Comparison of ENCODE assay signal across 5 cellular contexts in the genomic region with DNA sequence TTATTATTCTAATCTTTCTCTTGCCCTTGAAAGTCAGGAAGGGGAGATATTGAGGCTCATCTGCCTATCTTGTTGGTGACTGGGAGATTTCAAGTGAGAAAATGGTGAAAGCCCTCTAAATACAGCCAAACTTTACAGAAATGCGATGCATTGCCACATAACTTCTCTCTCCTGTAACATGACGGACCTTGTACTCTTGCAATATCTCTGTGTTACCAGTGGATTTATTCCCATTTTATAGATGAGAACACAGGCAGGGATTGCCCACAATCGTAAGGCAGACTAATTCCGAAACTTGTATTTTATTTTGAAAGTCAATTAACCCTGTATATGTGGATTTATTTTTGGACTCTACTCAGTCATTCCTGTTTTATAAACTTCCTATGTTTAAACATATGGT.
"Had no signal": no experiment of that assay in that cellular context is flagged by ENCODE, and none has a peak within 500 bp of the region (broad histone marks: within the 10 kb centered on the region; RNA-seq: fewer than 3 reads in every experiment).

No MANE protein-coding gene starts in this region.

- H3K9me3 Mint-ChIP-seq: GM23338, H9, IgD-negative memory B cell had no signal

- ATAC-seq: GM23338 had no signal

- H3K4me3 Mint-ChIP-seq: GM23338, H9, IgD-negative memory B cell had no signal

- H3K4me3 ChIP-seq: GM23338 had no signal

- H3K27me3 Mint-ChIP-seq: IgD-negative memory B cell had no signal

- H3K27ac Mint-ChIP-seq: H9, IgD-negative memory B cell had no signal

- DNase-seq: H9, HCEC 1CT, KBM-7 had no signal

- H3K36me3 Mint-ChIP-seq: IgD-negative memory B cell had no signal

- H3K4me1 Mint-ChIP-seq: GM23338, H9 had no signal

- H3K4me2 ChIP-seq: GM23338 had no signal

- H2AFZ ChIP-seq: GM23338 had no signal
